In genomic region chr16:54062361-54063346, GRCh38 we compare ENCODE assay signal across 13 cellular contexts.
DNase-seq lines count a peak whose midpoint lies in the region; ATAC-seq and TF ChIP-seq lines count a peak whose summit lies in the region.
"Had no signal": no experiment of that assay in that cellular context is flagged by ENCODE, and none has a peak within 500 bp of the region (broad histone marks: within the 10 kb centered on the region; RNA-seq: fewer than 3 reads in every experiment).

No MANE protein-coding gene starts in this region.

- H4K5ac ChIP-seq in mesendoderm (ENCODE audit: low read length) = no peak overlapping the region

- H3K4me3 Mint-ChIP-seq in WTC11 = no peak overlapping the region
- H3K4me3 Mint-ChIP-seq: activated naive CD8-positive, alpha-beta T cell had no signal

- H3K4me2 ChIP-seq in DND-41 (ENCODE audit: insufficient read depth, low read length) (no peak overlapping the region), mesendoderm (ENCODE audit: low read length) (no peak overlapping the region), hepatocyte (no peak overlapping the region)

- DNase-seq in DND-41 = peak; percentile 48
- peak; percentile 82 for DNase-seq in NCI-H146 treated with DMSO at 0.1 percent for 48 hours (lab: John Stamatoyannopoulos, UW; ENCODE audit: unreplicated experiment)
- no peak for DNase-seq in WTC11 (ENCODE audit: low spot score)
- DNase-seq in mesendoderm = peak; percentile 79
- DNase-seq in kidney glomerular epithelial cell (lab: John Stamatoyannopoulos, UW) = no peak
- no peak for DNase-seq in hepatocyte (ENCODE audit: low spot score)
- DNase-seq: C1 segment of cervical spinal cord; Peyer's patch; stimulated activated CD4-positive, alpha-beta T cell treated with anti-CD3 and anti-CD28 coated beads, Interleukin-1b, Interleukin-23, amount 100 ng/mL, for 48 hours; stimulated activated naive CD4-positive, alpha-beta T cell had no signal

- H3K4me3 ChIP-seq in DND-41 (ENCODE audit: low read depth in 1 of 2, low read length in 2 of 2) (no peak overlapping the region), mesendoderm (ENCODE audit: low read length) (no peak overlapping the region), hepatocyte (no peak overlapping the region)
- H3K4me3 ChIP-seq: Peyer's patch had no signal

- CTCF ChIA-PET in WTC11 (lab: Charles Lee) = interaction anchor here (0.6 to 1.1 kb wide), 3 partner anchors 9 to 224 kb away, joined by 3 to 5 read pairs (median 4); partner anchors contain the start of gene IRX3

- H3K27me3 ChIP-seq in DND-41 (ENCODE audit: insufficient read depth, low read length, poor library complexity) = no peaks in the 10 kb centered on the region
- H3K27me3 ChIP-seq in mesendoderm (ENCODE audit: insufficient read depth, low read length, poor library complexity) = no peaks in the 10 kb centered on the region
- H3K27me3 ChIP-seq in hepatocyte = no peaks in the 10 kb centered on the region
- H3K27me3 ChIP-seq: Peyer's patch had no signal

- H3K79me1 ChIP-seq in mesendoderm (ENCODE audit: low read length) = no peaks in the 10 kb centered on the region

- H3K9me3 ChIP-seq in DND-41 (ENCODE audit: insufficient read depth, low read length, severe bottlenecking) = no peaks in the 10 kb centered on the region
- H3K9me3 ChIP-seq in hepatocyte (ENCODE audit: low read depth) = no peaks in the 10 kb centered on the region
- H3K9me3 ChIP-seq: Peyer's patch had no signal

- H3K36me3 ChIP-seq in DND-41 (ENCODE audit: insufficient read depth, low read length) (no peaks in the 10 kb centered on the region), mesendoderm (ENCODE audit: control insufficient read depth, insufficient read depth, low read length) (no peaks in the 10 kb centered on the region), hepatocyte (replicated peaks; ENCODE audit: insufficient read depth, low read depth) (no peaks in the 10 kb centered on the region)
- H3K36me3 ChIP-seq: Peyer's patch had no signal

- H3K9ac ChIP-seq in DND-41 (ENCODE audit: low read depth, low read length) (no peak overlapping the region), mesendoderm (ENCODE audit: low read length) (no peak overlapping the region)

- no peak overlapping the region for H3K18ac ChIP-seq in mesendoderm (ENCODE audit: low read length)

- H3K9me3 Mint-ChIP-seq in WTC11 = no peaks in the 10 kb centered on the region

- H4K8ac ChIP-seq in mesendoderm (ENCODE audit: low read depth, low read length) = no peak overlapping the region

- ATAC-seq in DND-41 (ENCODE audit: insufficient read depth, low read depth) (peak; percentile 71), WTC11 (peak; percentile 88), GM18502 (IDR thresholded peaks at IDR 0.05; ENCODE audit: poor library complexity, unreplicated experiment) (no peak), HG02885 (IDR thresholded peaks at IDR 0.05; ENCODE audit: poor library complexity, unreplicated experiment) (no peak)

- H3K36me3 Mint-ChIP-seq in WTC11 = no peaks in the 10 kb centered on the region

- peak; percentile 45 for TF ChIP-seq CTCF in DND-41 (IDR thresholded peaks at IDR 0.05; ENCODE audit: borderline replicate concordance, extremely low read depth, low read length, poor library complexity, severe bottlenecking)
- TF ChIP-seq CTCF in WTC11 (IDR thresholded peaks at IDR 0.05) = no peak
- no peak for TF ChIP-seq CTCF in hepatocyte (IDR thresholded peaks at IDR 0.05; ENCODE audit: poor library complexity)

- H3K4me1 ChIP-seq in DND-41 (ENCODE audit: insufficient read depth, low read length) = peaks cover 34% of the 10 kb centered on the region
- peaks cover 4% of the 10 kb centered on the region for H3K4me1 ChIP-seq in mesendoderm (ENCODE audit: control insufficient read depth, low read depth, low read length)
- H3K4me1 ChIP-seq in hepatocyte (ENCODE audit: insufficient read depth) = peaks cover 6% of the 10 kb centered on the region
- H3K4me1 ChIP-seq: Peyer's patch had no signal

- no CpG with 5 or more reads among the region's 14 CpGs for WGBS in mesendoderm (ENCODE audit: extremely low coverage, insufficient coverage, low lambda C conversion rate)
- 72% methylated on average over 14 of the region's 14 CpGs for WGBS in hepatocyte (ENCODE audit: low lambda C conversion rate, missing lambda C conversion rate)

- H3K27ac ChIP-seq in DND-41 (ENCODE audit: low read length) (peak overlapping the region; percentile 63), mesendoderm (ENCODE audit: low read depth, low read length) (no peak overlapping the region), hepatocyte (no peak overlapping the region)
- H3K27ac ChIP-seq: Peyer's patch had no signal

- H3K4ac ChIP-seq in mesendoderm (ENCODE audit: low read depth, low read length) = no peak overlapping the region

- H2AK5ac ChIP-seq in mesendoderm (ENCODE audit: low read length) = no peak overlapping the region

- no peak overlapping the region for H2BK15ac ChIP-seq in mesendoderm (replicated peaks; ENCODE audit: low read depth)

- H3K23ac ChIP-seq in mesendoderm (ENCODE audit: low read length) = no peak overlapping the region

- H3K79me2 ChIP-seq in DND-41 (ENCODE audit: insufficient read depth, low read length) (no peaks in the 10 kb centered on the region), mesendoderm (ENCODE audit: control insufficient read depth, insufficient read depth, low read length) (no peaks in the 10 kb centered on the region), hepatocyte (no peaks in the 10 kb centered on the region)

- no peaks in the 10 kb centered on the region for H3K27me3 Mint-ChIP-seq in WTC11 (ENCODE audit: low read depth)
- H3K27me3 Mint-ChIP-seq: activated naive CD8-positive, alpha-beta T cell had no signal

- H2BK120ac ChIP-seq in mesendoderm (ENCODE audit: low read depth, low read length) = no peak overlapping the region

- no peaks in the 10 kb centered on the region for H3K9me2 ChIP-seq in hepatocyte (replicated peaks; ENCODE audit: insufficient read depth)

- POLR2A ChIA-PET in WTC11 (lab: Charles Lee) = no interaction called here

- H3K56ac ChIP-seq in mesendoderm (ENCODE audit: low read length) = no peak overlapping the region

- H3K27ac Mint-ChIP-seq in WTC11 = no peak overlapping the region
- H3K27ac Mint-ChIP-seq: activated naive CD8-positive, alpha-beta T cell had no signal

- no peak overlapping the region for H2BK5ac ChIP-seq in mesendoderm (ENCODE audit: low read length)

- H2AFZ ChIP-seq in DND-41 (ENCODE audit: low read depth, low read length) (no peak overlapping the region), hepatocyte (no peak overlapping the region)

- peaks cover 27% of the 10 kb centered on the region for H3K4me1 Mint-ChIP-seq in WTC11

- no peaks in the 10 kb centered on the region for H4K20me1 ChIP-seq in DND-41 (ENCODE audit: insufficient read depth, low read length)
- H4K20me1 ChIP-seq in hepatocyte (ENCODE audit: insufficient read depth, poor library complexity, severe bottlenecking) = no peaks in the 10 kb centered on the region

TF ChIP-seq in WTC11, 78 proteins besides CTCF, POLR2A, EP300 and RAD21:
- TF ChIP-seq EMX1 (CRISPR knock-in tag; IDR thresholded peaks at IDR 0.05) (no peak), ATF1 (CRISPR knock-in tag; IDR thresholded peaks at IDR 0.05) (no peak), ZNF317 (CRISPR knock-in tag; IDR thresholded peaks at IDR 0.05; ENCODE audit: borderline replicate concordance, low read depth) (no peak), CREB1 (CRISPR knock-in tag; IDR thresholded peaks at IDR 0.05) (no peak), RORB (CRISPR knock-in tag; IDR thresholded peaks at IDR 0.05) (no peak), MXD4 (CRISPR knock-in tag; IDR thresholded peaks at IDR 0.05; ENCODE audit: borderline replicate concordance) (no peak), ZBTB21 (CRISPR knock-in tag; IDR thresholded peaks at IDR 0.05; ENCODE audit: borderline replicate concordance) (no peak), ZNF121 (CRISPR knock-in tag; IDR thresholded peaks at IDR 0.05) (no peak), ZNF671 (CRISPR knock-in tag; IDR thresholded peaks at IDR 0.05) (no peak), GTF2I (CRISPR knock-in tag; conservative IDR thresholded peaks at IDR 0.05) (no peak), NFYB (CRISPR knock-in tag; conservative IDR thresholded peaks at IDR 0.05; ENCODE audit: low read depth) (no peak), FOXP1 (CRISPR knock-in tag; IDR thresholded peaks at IDR 0.05; ENCODE audit: borderline replicate concordance) (no peak), ELF4 (CRISPR knock-in tag; IDR thresholded peaks at IDR 0.05; ENCODE audit: low read depth) (no peak)
- TF ChIP-seq, protein P1, sequence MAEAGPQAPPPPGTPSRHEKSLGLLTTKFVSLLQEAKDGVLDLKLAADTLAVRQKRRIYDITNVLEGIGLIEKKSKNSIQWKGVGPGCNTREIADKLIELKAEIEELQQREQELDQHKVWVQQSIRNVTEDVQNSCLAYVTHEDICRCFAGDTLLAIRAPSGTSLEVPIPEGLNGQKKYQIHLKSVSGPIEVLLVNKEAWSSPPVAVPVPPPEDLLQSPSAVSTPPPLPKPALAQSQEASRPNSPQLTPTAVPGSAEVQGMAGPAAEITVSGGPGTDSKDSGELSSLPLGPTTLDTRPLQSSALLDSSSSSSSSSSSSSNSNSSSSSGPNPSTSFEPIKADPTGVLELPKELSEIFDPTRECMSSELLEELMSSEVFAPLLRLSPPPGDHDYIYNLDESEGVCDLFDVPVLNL (CRISPR knock-in tag; IDR thresholded peaks at IDR 0.05; ENCODE audit: borderline replicate concordance, low read depth) = no peak
- TF ChIP-seq, protein P2, sequence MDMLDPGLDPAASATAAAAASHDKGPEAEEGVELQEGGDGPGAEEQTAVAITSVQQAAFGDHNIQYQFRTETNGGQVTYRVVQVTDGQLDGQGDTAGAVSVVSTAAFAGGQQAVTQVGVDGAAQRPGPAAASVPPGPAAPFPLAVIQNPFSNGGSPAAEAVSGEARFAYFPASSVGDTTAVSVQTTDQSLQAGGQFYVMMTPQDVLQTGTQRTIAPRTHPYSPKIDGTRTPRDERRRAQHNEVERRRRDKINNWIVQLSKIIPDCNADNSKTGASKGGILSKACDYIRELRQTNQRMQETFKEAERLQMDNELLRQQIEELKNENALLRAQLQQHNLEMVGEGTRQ (CRISPR knock-in tag; IDR thresholded peaks at IDR 0.05) = no peak

Comparison
In these comparisons a context has a peak if more than half of its experiments do, and no peak if none do; other contexts are left out.
1. ATAC-seq: peak in DND-41 (single experiment) and WTC11 (single experiment); none in GM18502 (single experiment) and HG02885 (single experiment).
2. DNase-seq: peak in DND-41 (single experiment), NCI-H146 treated with DMSO at 0.1 percent for 48 hours (single experiment) and mesendoderm (single experiment); none in WTC11 (single experiment), kidney glomerular epithelial cell (single experiment) and hepatocyte (single experiment).